ENCODE assay signal across 29 cellular contexts in genomic region chr7:74682829-74683228, GRCh38. TPM values are rescaled to one million over a fixed set of nuclear protein-coding genes. Genes with fewer than 3 reads are reported as not detected.
DNase-seq lines count a peak whose midpoint lies in the region; ATAC-seq, FAIRE-seq and TF ChIP-seq lines count a peak whose summit lies in the region.
"Had no signal": no experiment of that assay in that cellular context is flagged by ENCODE, and none has a peak within 500 bp of the region (broad histone marks: within the 10 kb centered on the region; RNA-seq: fewer than 3 reads in every experiment).

No MANE protein-coding gene starts in this region.

- H3K9me3 Mint-ChIP-seq in activated T-cell treated with anti-CD3 and anti-CD28 coated beads, Interleukin-2, amount 50 U/mL, for 72 hours, result no peaks in the 10 kb centered on the region
- H3K9me3 Mint-ChIP-seq in naive thymus-derived CD8-positive, alpha-beta T cell, result no peaks in the 10 kb centered on the region
- H3K9me3 Mint-ChIP-seq: activated T-cell treated with anti-CD3 and anti-CD28 coated beads, Interleukin-2, amount 50 U/mL, for 24 hours had no signal

- in situ Hi-C loops in GM12878 (cut with MboI), result no loop called here

- H3K4me3 ChIP-seq in HEK293 (ENCODE audit: low read depth, low read length) (no peak overlapping the region), GM12878 (no peak overlapping the region), gastroesophageal sphincter (no peak overlapping the region)
- H3K4me3 ChIP-seq: A549, gastrocnemius medialis, MG63, tibial nerve had no signal

- H2AFZ ChIP-seq in GM12878 (ENCODE audit: control insufficient read depth, low read depth, low read length), result no peak overlapping the region

- peaks cover 2% of the 10 kb centered on the region for H4K20me1 ChIP-seq in GM12878 (ENCODE audit: control insufficient read depth, insufficient read depth)

- peaks cover 3 to 9% of the 10 kb centered on the region in 2 donors for H3K36me3 Mint-ChIP-seq in activated T-cell treated with anti-CD3 and anti-CD28 coated beads, Interleukin-2, amount 50 U/mL, for 72 hours (ENCODE audit: insufficient read depth in 2 of 2)
- peaks cover 0 to 32% (median 8%) of the 10 kb centered on the region in 3 donors for H3K36me3 Mint-ChIP-seq in naive thymus-derived CD8-positive, alpha-beta T cell

- H3K4me1 ChIP-seq in HEK293 (ENCODE audit: control insufficient read depth, insufficient read depth, low read length) (peaks cover 2% of the 10 kb centered on the region; the same call in 1 of the 2 replicates), GM12878 (ENCODE audit: control insufficient read depth, insufficient read depth, low read length) (no peaks in the 10 kb centered on the region), gastroesophageal sphincter (peaks cover 0 to 14% (median 0%) of the 10 kb centered on the region in 3 donors)
- H3K4me1 ChIP-seq: BE2C had no signal

- no peak overlapping the region for H3K4me2 ChIP-seq in GM12878 (ENCODE audit: control insufficient read depth, insufficient read depth)
- H3K4me2 ChIP-seq: A549 had no signal

- TF ChIP-seq CTCF in HEK293 (tag by site-specific recombination; IDR thresholded peaks at IDR 0.05) (no peak), GM12878 (IDR thresholded peaks at IDR 0.05 in 2 of 3, conservative IDR thresholded peaks at IDR 0.05 in 1 of 3; ENCODE audit: control insufficient read depth in 2 of 3, extremely low read depth in 1 of 3, insufficient read depth in 1 of 3, low read depth in 3 of 3, low read length in 3 of 3) (no peak), gastroesophageal sphincter (IDR thresholded peaks at IDR 0.05) (no peak)

- SMC1A ChIA-PET in GM12878 (lab: Charles Lee; ENCODE audit: uncharacterized antibody, unreplicated experiment), result no interaction called here

- H3K4me3 Mint-ChIP-seq in activated T-cell treated with anti-CD3 and anti-CD28 coated beads, Interleukin-2, amount 50 U/mL, for 72 hours, result no peak overlapping the region
- H3K4me3 Mint-ChIP-seq in naive thymus-derived CD8-positive, alpha-beta T cell, result peak overlapping the region in 1 of 10 donors; percentile 6
- H3K4me3 Mint-ChIP-seq: activated T-cell treated with anti-CD3 and anti-CD28 coated beads, Interleukin-2, amount 50 U/mL, for 24 hours had no signal

- H3K9me3 ChIP-seq in HEK293 (ENCODE audit: control insufficient read depth, insufficient read depth, low read depth, low read length) (no peaks in the 10 kb centered on the region; the same call in 1 of the 2 replicates), GM12878 (replicated peaks; ENCODE audit: control insufficient read depth, insufficient read depth, low read length) (no peaks in the 10 kb centered on the region; the same call in 2 of the 3 replicates), gastroesophageal sphincter (no peaks in the 10 kb centered on the region)
- H3K9me3 ChIP-seq: A549, BE2C, gastrocnemius medialis, MG63, tibial nerve had no signal

- CTCF ChIA-PET in HEK293 (lab: Yijun Ruan, JAX) (interaction anchor here (0.7 kb wide), 1 partner anchor 242 kb away, joined by 4 read pairs; no protein-coding TSS in a partner anchor), GM12878 (lab: Yijun Ruan, JAX) (interaction anchor here (0.6 kb wide), 1 partner anchor 57 kb away, joined by 3 read pairs; no protein-coding TSS in a partner anchor)

- H3K27me3 Mint-ChIP-seq in activated T-cell treated with anti-CD3 and anti-CD28 coated beads, Interleukin-2, amount 50 U/mL, for 72 hours (ENCODE audit: low read depth), result no peaks in the 10 kb centered on the region
- no peaks in the 10 kb centered on the region for H3K27me3 Mint-ChIP-seq in naive thymus-derived CD8-positive, alpha-beta T cell
- H3K27me3 Mint-ChIP-seq: activated T-cell treated with anti-CD3 and anti-CD28 coated beads, Interleukin-2, amount 50 U/mL, for 24 hours had no signal

- WGBS in GM12878 (ENCODE audit: insufficient coverage, insufficient replicate concordance, low lambda C conversion rate, missing lambda C conversion rate), result 85% methylated on average over 3 of the region's 3 CpGs
- 90 to 96% methylated on average over 3 of the region's 3 CpGs for WGBS in gastroesophageal sphincter (ENCODE audit: low coverage in 1 of 2), 2 donors

- FAIRE-seq in GM12878 (lab: Jason Lieb, UNC), result no peak
- FAIRE-seq: A549, GM18507, HTR-8/SVneo had no signal

- ATAC-seq in activated T-cell treated with anti-CD3 and anti-CD28 coated beads, Interleukin-2, amount 50 U/mL, for 72 hours (replicated peaks in 1 of 2), result no peak
- no peak for ATAC-seq in GM12878
- ATAC-seq in naive thymus-derived CD8-positive, alpha-beta T cell, result no peak
- ATAC-seq in gastroesophageal sphincter, result no peak
- ATAC-seq: A549, gastrocnemius medialis, left lobe of liver had no signal

- TSS peak; percentile 40 for BruUV-seq in GM12878 (replicated peaks; lab: Mats Ljungman, UMichigan)

- DNase-seq in activated T-cell treated with anti-CD3 and anti-CD28 coated beads, Interleukin-2, amount 50 U/mL, for 72 hours, result no peak
- DNase-seq in activated T-cell treated with anti-CD3 and anti-CD28 coated beads, Interleukin-2, amount 50 U/mL, for 48 hours, result no peak
- DNase-seq in GM12878 (ENCODE audit: low read depth, low spot score) (no peak), pons (ENCODE audit: low spot score) (no peak), AML-193 (lab: John Stamatoyannopoulos, UW) (no peak)
- DNase-seq in naive thymus-derived CD8-positive, alpha-beta T cell, result no peak
- DNase-seq: activated CD4-positive, alpha-beta T cell treated with anti-CD3 and anti-CD28 coated beads for 1 hour; activated naive CD4-positive, alpha-beta T cell treated with Interleukin-2 at 50 U/mL for 16 hours; activated T-cell treated with anti-CD3 and anti-CD28 coated beads, Interleukin-2, amount 50 U/mL, for 24 hours; anterior cingulate cortex; BE2C; cortex of kidney; DMS79 treated with DMSO at 0.1 percent for 48 hours; gastrocnemius medialis; KG1; mesenchymal stem cell; MG63; NCI-H1105 treated with DMSO at 0.1 percent for 48 hours; NCI-H2029; NCI-H2227 treated with DMSO at 0.1 percent for 48 hours; NCI-H69; T-helper 2 cell had no signal

- H3K27ac ChIP-seq in HEK293 (ENCODE audit: extremely low read depth, low read depth, low read length) (no peak overlapping the region), GM12878 (ENCODE audit: control insufficient read depth, insufficient read depth) (no peak overlapping the region), gastroesophageal sphincter (no peak overlapping the region)
- H3K27ac ChIP-seq: A549, tibial nerve had no signal

- TF ChIP-seq POLR2A in GM12878 (IDR thresholded peaks at IDR 0.05; ENCODE audit: low read depth, low read length), result no peak
- TF ChIP-seq POLR2A in gastroesophageal sphincter (IDR thresholded peaks at IDR 0.05), result no peak

- no peak for TF ChIP-seq RAD21 in GM12878 (IDR thresholded peaks at IDR 0.05; ENCODE audit: insufficient read depth, low read depth, low read length)

- peaks cover 79% of the 10 kb centered on the region for H3K79me2 ChIP-seq in GM12878 (ENCODE audit: control insufficient read depth, insufficient read depth, low read length)

- peaks cover 3 to 5% of the 10 kb centered on the region in 2 experiments; a peak in 2 of 3 replicates for H3K36me3 ChIP-seq in HEK293 (ENCODE audit: control insufficient read depth in 2 of 2, insufficient read depth in 1 of 2, low read length in 2 of 2)
- H3K36me3 ChIP-seq in GM12878 (ENCODE audit: control insufficient read depth in 2 of 2, insufficient read depth in 2 of 2, low read length in 1 of 2), result peaks cover 5 to 19% of the 10 kb centered on the region in 2 experiments
- H3K36me3 ChIP-seq in gastroesophageal sphincter, result no peaks in the 10 kb centered on the region
- H3K36me3 ChIP-seq: gastrocnemius medialis had no signal

- peaks cover 33% of the 10 kb centered on the region for H3K4me1 Mint-ChIP-seq in activated T-cell treated with anti-CD3 and anti-CD28 coated beads, Interleukin-2, amount 50 U/mL, for 72 hours (ENCODE audit: low read depth)
- H3K4me1 Mint-ChIP-seq in naive thymus-derived CD8-positive, alpha-beta T cell, result peaks cover 14 to 67% (median 40%) of the 10 kb centered on the region in 4 donors

- no peak for TF ChIP-seq EP300 in GM12878 (IDR thresholded peaks at IDR 0.05; ENCODE audit: borderline replicate concordance in 1 of 2, control insufficient read depth in 1 of 2, low read depth in 2 of 2, low read length in 2 of 2)
- no peak for TF ChIP-seq EP300 in gastroesophageal sphincter (IDR thresholded peaks at IDR 0.05)

- POLR2A ChIA-PET in HEK293 (lab: Yijun Ruan, JAX), result no interaction called here
- POLR2A ChIA-PET in GM12878 (lab: Charles Lee), result interaction anchor here (1.3 kb wide), 1 partner anchor 11 kb away, joined by 4 read pairs; no protein-coding TSS in a partner anchor
- POLR2A ChIA-PET in naive thymus-derived CD8-positive, alpha-beta T cell (lab: Charles Lee), result interaction anchor here (0.6 kb wide), 1 partner anchor 22 kb away, joined by 4 read pairs; no protein-coding TSS in a partner anchor

- intact Hi-C loops in GM12878 (cut with micrococcal nuclease; ENCODE audit: unreplicated experiment), result no loop called here

- no peak overlapping the region for H3K9ac ChIP-seq in GM12878 (ENCODE audit: control insufficient read depth, insufficient read depth, low read length)

- H3K27me3 ChIP-seq in GM12878 (replicated peaks in 1 of 2; ENCODE audit: control insufficient read depth in 2 of 2, insufficient read depth in 2 of 2, low read length in 1 of 2) (no peaks in the 10 kb centered on the region), gastroesophageal sphincter (no peaks in the 10 kb centered on the region)
- H3K27me3 ChIP-seq: BE2C, gastrocnemius medialis, MG63, tibial nerve had no signal

- H3K27ac Mint-ChIP-seq in activated T-cell treated with anti-CD3 and anti-CD28 coated beads, Interleukin-2, amount 50 U/mL, for 72 hours, result peak overlapping the region; percentile 82
- peak overlapping the region in 8 of 10 donors; percentile 1 to 68 (median 44) for H3K27ac Mint-ChIP-seq in naive thymus-derived CD8-positive, alpha-beta T cell

- RAD21 ChIA-PET in GM12878 (lab: Charles Lee; ENCODE audit: unreplicated experiment), result interaction anchor here (0.7 kb wide), 1 partner anchor 20 kb away, joined by 4 read pairs; no protein-coding TSS in a partner anchor

RNA-seq across cellular contexts. Expression of gene GTF2I, which starts 25.3 kb away (rescaled TPM):
- total RNA-seq in activated T-cell treated with anti-CD3 and anti-CD28 coated beads, Interleukin-2, amount 50 U/mL, for 72 hours, result 100 to 1,000 TPM; 118 to 121 TPM
- total RNA-seq in GM12878 (2013; cell fraction: nucleolus; rRNA removed), result 954 and 1,033 TPM in 2 replicates
- total RNA-seq in GM12878 (2014; rRNA removed) (86.8 and 91.0 TPM in 2 replicates), GM12878 (2014; rRNA removed; fragmentation: Illumina TruSeq; extraction: Trizol) (92.6 and 94.3 TPM in 2 replicates), GM12878 (2021) (161 and 172 TPM in 2 replicates), gastroesophageal sphincter (100 to 1,000 TPM; 116 to 173 (median 154) TPM)
- 56.9 TPM for polyA plus RNA-seq in GM12878 (2011; ENCODE audit: low read depth)
- polyA plus RNA-seq in GM12878 (2011; rRNA removed) (99.5 and 103 TPM in 2 replicates), GM12878 (2014; fragmentation: Illumina TruSeq; extraction: Trizol) (114 and 142 TPM in 2 replicates), GM12878 (2014; fragmentation: Nextera tagmentation; extraction: Ambion mirVana) (1 to 10 TPM; 6.7 to 8.8 TPM), GM12878 (2014; rRNA removed) (80.9 and 115 TPM in 2 replicates), GM12878 (2016; fragmentation: Nextera tagmentation; extraction: Ambion mirVana) (100 to 1,000 TPM; 144 to 156 TPM)
- polyA plus RNA-seq in GM12878 (2011; cell fraction: cytosol; rRNA removed), result 51.8 and 65.7 TPM in 2 replicates
- 216 and 249 TPM in 2 replicates for polyA plus RNA-seq in GM12878 (2011; cell fraction: nucleus; rRNA removed)
- 70.6 and 91.5 TPM in 2 replicates for polyA plus RNA-seq in GM12878 (2012)
- polyA minus RNA-seq in GM12878 (2011; rRNA and poly(A)+ RNA removed), result 54.3 and 73.6 TPM in 2 replicates
- polyA minus RNA-seq in GM12878 (2011; cell fraction: cytosol; rRNA and poly(A)+ RNA removed), result 43.3 and 62.4 TPM in 2 replicates
- 91.3 and 179 TPM in 2 replicates for polyA minus RNA-seq in GM12878 (2011; cell fraction: nucleus; rRNA and poly(A)+ RNA removed)
- total RNA-seq in naive thymus-derived CD8-positive, alpha-beta T cell, result 100 to 1,000 TPM; 185 to 206 TPM
- 10 to 100 TPM; 55.4 to 78.6 (median 68.1) TPM for polyA plus RNA-seq in naive thymus-derived CD8-positive, alpha-beta T cell
